19 cellular contexts compared by ENCODE assay signal in genomic region chr9:84990850-84991505, GRCh38.
DNase-seq lines count a peak whose midpoint lies in the region; ATAC-seq and TF ChIP-seq lines count a peak whose summit lies in the region.
"Had no signal": no experiment of that assay in that cellular context is flagged by ENCODE, and none has a peak within 500 bp of the region (broad histone marks: within the 10 kb centered on the region; RNA-seq: fewer than 3 reads in every experiment).

No MANE protein-coding gene starts in this region.

- BruUV-seq in mammary epithelial cell (replicated peaks; lab: Mats Ljungman, UMichigan) (TSS peak; percentile 83), PC-9 (replicated peaks; lab: Mats Ljungman, UMichigan) (no TSS peak)

- no peaks in the 10 kb centered on the region for H3F3A ChIP-seq in neural progenitor cell (ENCODE audit: low read depth)
- no peaks in the 10 kb centered on the region for H3F3A ChIP-seq in PC-9 (ENCODE audit: insufficient read depth, low read depth)

- H3K4me2 ChIP-seq in mammary epithelial cell (ENCODE audit: insufficient read depth, low read depth, low read length) (peak overlapping the region; percentile 57), neural progenitor cell (peak overlapping the region; percentile 38), PC-9 (no peak overlapping the region)

- TF ChIP-seq CTCF in mammary epithelial cell (conservative IDR thresholded peaks at IDR 0.05 in 1 of 2, IDR thresholded peaks at IDR 0.05 in 1 of 2; ENCODE audit: extremely low read depth in 1 of 2, insufficient read depth in 1 of 2, low read depth in 1 of 2, low read length in 2 of 2) (no peak), endodermal cell (conservative IDR thresholded peaks at IDR 0.05) (no peak), neural progenitor cell (IDR thresholded peaks at IDR 0.05) (no peak), PC-9 (conservative IDR thresholded peaks at IDR 0.05) (no peak)

- H3K4me1 ChIP-seq in mammary epithelial cell (ENCODE audit: insufficient read depth, low read length): peaks cover 27% of the 10 kb centered on the region
- no peaks in the 10 kb centered on the region for H3K4me1 ChIP-seq in endodermal cell (ENCODE audit: control insufficient read depth, insufficient read depth, low read length)
- peaks cover 22% of the 10 kb centered on the region for H3K4me1 ChIP-seq in neural progenitor cell
- no peaks in the 10 kb centered on the region for H3K4me1 ChIP-seq in PC-9 (replicated peaks; ENCODE audit: insufficient read depth)

- H3K36me3 Mint-ChIP-seq in endodermal cell (ENCODE audit: low read depth) (no peaks in the 10 kb centered on the region), neural progenitor cell (no peaks in the 10 kb centered on the region)
- H3K36me3 Mint-ChIP-seq: CD14-positive monocyte had no signal

- no peak overlapping the region for H3K4me3 Mint-ChIP-seq in endodermal cell
- no peak overlapping the region for H3K4me3 Mint-ChIP-seq in neural progenitor cell
- H3K4me3 Mint-ChIP-seq: CD14-positive monocyte, HFFc6 had no signal

- peak overlapping the region; percentile 90 for H3K27ac ChIP-seq in mammary epithelial cell (ENCODE audit: insufficient read depth, low read depth, low read length)
- H3K27ac ChIP-seq in endodermal cell (ENCODE audit: low read depth, low read length): peak overlapping the region; percentile 53
- no peak overlapping the region for H3K27ac ChIP-seq in neural progenitor cell
- H3K27ac ChIP-seq in PC-9: no peak overlapping the region

- H3K27ac Mint-ChIP-seq in endodermal cell (no peak overlapping the region), neural progenitor cell (peak overlapping the region; percentile 50)
- H3K27ac Mint-ChIP-seq: CD14-positive monocyte, HFFc6 had no signal

- H3K9me2 ChIP-seq in PC-9 (ENCODE audit: insufficient read depth): no peaks in the 10 kb centered on the region

- in situ Hi-C loops in mammary epithelial cell (cut with MboI; ENCODE audit: low sequenced_read_pairs in 2 of 2): no loop called here

- H3K9ac ChIP-seq in mammary epithelial cell (ENCODE audit: insufficient read depth, low read length): peak overlapping the region; percentile 57
- H3K9ac ChIP-seq in endodermal cell (ENCODE audit: extremely low read depth, low read length, poor library complexity, severe bottlenecking): no peak overlapping the region
- H3K9ac ChIP-seq in neural progenitor cell: no peak overlapping the region

- H3K9me3 ChIP-seq in mammary epithelial cell (replicated peaks; ENCODE audit: insufficient read depth, low read length) (no peaks in the 10 kb centered on the region), endodermal cell (ENCODE audit: control insufficient read depth, low read length) (no peaks in the 10 kb centered on the region), neural progenitor cell (ENCODE audit: low read depth) (no peaks in the 10 kb centered on the region), PC-9 (ENCODE audit: insufficient read depth, low read depth) (no peaks in the 10 kb centered on the region)

- dilution Hi-C loops in mammary epithelial cell (cut with HindIII; ENCODE audit: low sequenced_read_pairs): no loop called here

- H3K4me1 Mint-ChIP-seq in endodermal cell: peaks cover 16% of the 10 kb centered on the region
- H3K4me1 Mint-ChIP-seq in neural progenitor cell: peaks cover 28% of the 10 kb centered on the region
- H3K4me1 Mint-ChIP-seq: CD14-positive monocyte had no signal

- no peak for ATAC-seq in GM21529 (IDR thresholded peaks at IDR 0.05; ENCODE audit: unreplicated experiment)

- intact Hi-C loops in mammary epithelial cell (cut with micrococcal nuclease) (loop anchor here (2.0 kb wide), 1 partner anchor 20 kb away; no protein-coding TSS in a partner anchor), PC-9 (cut with micrococcal nuclease; ENCODE audit: unreplicated experiment) (loop anchor here (2.0 kb wide), 1 partner anchor 46 kb away; no protein-coding TSS in a partner anchor)

- H2AFZ ChIP-seq in mammary epithelial cell (ENCODE audit: low read depth, low read length) (peak overlapping the region; percentile 62), neural progenitor cell (replicated peaks) (no peak overlapping the region), PC-9 (no peak overlapping the region)

- no peak overlapping the region for H3K4me3 ChIP-seq in mammary epithelial cell (replicated peaks in 1 of 3; ENCODE audit: insufficient read depth in 1 of 3, low read depth in 2 of 3, low read length in 3 of 3)
- H3K4me3 ChIP-seq in endodermal cell (ENCODE audit: low read length): no peak overlapping the region
- no peak overlapping the region for H3K4me3 ChIP-seq in neural progenitor cell
- H3K4me3 ChIP-seq in PC-9: no peak overlapping the region

- H3K9me3 Mint-ChIP-seq in endodermal cell (no peaks in the 10 kb centered on the region), neural progenitor cell (no peaks in the 10 kb centered on the region)
- H3K9me3 Mint-ChIP-seq: CD14-positive monocyte had no signal

- peaks cover 80% of the 10 kb centered on the region for H3K27me3 Mint-ChIP-seq in endodermal cell (ENCODE audit: insufficient read depth)
- H3K27me3 Mint-ChIP-seq in neural progenitor cell (ENCODE audit: insufficient read depth, low read depth): peaks cover 2% of the 10 kb centered on the region

- H4K20me1 ChIP-seq in mammary epithelial cell (ENCODE audit: insufficient read depth, low read length): no peaks in the 10 kb centered on the region
- H4K20me1 ChIP-seq in neural progenitor cell (ENCODE audit: low read depth): no peaks in the 10 kb centered on the region
- no peaks in the 10 kb centered on the region for H4K20me1 ChIP-seq in PC-9 (ENCODE audit: insufficient read depth)

- POLR2A ChIA-PET in PC-9 (lab: Charles Lee; ENCODE audit: unreplicated experiment): no interaction called here

- no peaks in the 10 kb centered on the region for H3K79me2 ChIP-seq in mammary epithelial cell (ENCODE audit: insufficient read depth, low read length)
- H3K79me2 ChIP-seq in neural progenitor cell (ENCODE audit: low read depth): no peaks in the 10 kb centered on the region
- H3K79me2 ChIP-seq in PC-9 (ENCODE audit: low read depth): no peaks in the 10 kb centered on the region

- CTCF ChIA-PET in mammary epithelial cell (lab: Charles Lee; ENCODE audit: low non-redundant PET): no interaction called here
- CTCF ChIA-PET in PC-9 (lab: Charles Lee): no interaction called here

- WGBS in mammary epithelial cell (ENCODE audit: low coverage, missing lambda C conversion rate): 42% methylated on average over 13 of the region's 13 CpGs
- 91 to 93% methylated on average over 10 to 13 of the region's 13 CpGs for WGBS in endodermal cell (ENCODE audit: insufficient coverage in 1 of 2, insufficient read length in 1 of 2), 2 experiments

- DNase-seq in mammary epithelial cell (no peak), endodermal cell (no peak), neural progenitor cell (ENCODE audit: low spot score) (no peak), PC-9 (no peak), NCI-H446 treated with DMSO at 0.1 percent for 48 hours (lab: John Stamatoyannopoulos, UW) (no peak)
- DNase-seq in stimulated activated CD4-positive, alpha-beta T cell treated with anti-CD3 and anti-CD28 coated beads, Interleukin-4, amount 100 ng/mL, for 4 hours: no peak
- DNase-seq: ACHN, AML-193, COR-L47, DMS153, HFFc6, Karpas-422, MM.1S, NCI-H1105, NCI-H1694, NCI-H226, NCI-H526 treated with DMSO at 0.1 percent for 48 hours had no signal

- H3K27me3 ChIP-seq in mammary epithelial cell (ENCODE audit: insufficient read depth, low read length): no peaks in the 10 kb centered on the region
- peaks cover 38% of the 10 kb centered on the region for H3K27me3 ChIP-seq in endodermal cell (ENCODE audit: control insufficient read depth, insufficient read depth, low read length, poor library complexity, severe bottlenecking)
- H3K27me3 ChIP-seq in neural progenitor cell: no peaks in the 10 kb centered on the region
- H3K27me3 ChIP-seq in PC-9 (ENCODE audit: insufficient read depth, low read depth): peaks cover 27% of the 10 kb centered on the region

- H3K36me3 ChIP-seq in mammary epithelial cell (ENCODE audit: insufficient read depth, low read length) (no peaks in the 10 kb centered on the region), endodermal cell (ENCODE audit: control insufficient read depth, insufficient read depth, low read length) (no peaks in the 10 kb centered on the region), neural progenitor cell (no peaks in the 10 kb centered on the region), PC-9 (ENCODE audit: low read depth) (no peaks in the 10 kb centered on the region)

Comparison
In these comparisons a context has a peak if more than half of its experiments do, and no peak if none do; other contexts are left out.
1. H3K27ac ChIP-seq: peak in mammary epithelial cell (single experiment) and endodermal cell (single experiment); none in neural progenitor cell (single experiment) and PC-9 (single experiment).